9 cellular contexts compared by ENCODE assay signal in genomic region chr5:138033916-138034315, GRCh38. TPM values are rescaled to one million over a fixed set of nuclear protein-coding genes. Genes with fewer than 3 reads are reported as not detected.
DNase-seq lines count a peak whose midpoint lies in the region; ATAC-seq and TF ChIP-seq lines count a peak whose summit lies in the region.
"Had no signal": no experiment of that assay in that cellular context is flagged by ENCODE, and none has a peak within 500 bp of the region (broad histone marks: within the 10 kb centered on the region; RNA-seq: fewer than 3 reads in every experiment).

No MANE protein-coding gene starts in this region.

- TF ChIP-seq CTCF in activated CD8-positive, alpha-beta T cell treated with anti-CD3 and anti-CD28 coated beads for 36 hours (IDR thresholded peaks at IDR 0.05) = no peak
- TF ChIP-seq CTCF in thoracic aorta (IDR thresholded peaks at IDR 0.05) = no peak

- H3K27me3 Mint-ChIP-seq in activated CD4-positive, alpha-beta T cell treated with anti-CD3 and anti-CD28 coated beads, Interleukin-2, amount 10 ng/mL, durations not matched to agents 24 days and 14 days = no peaks in the 10 kb centered on the region
- no peaks in the 10 kb centered on the region for H3K27me3 Mint-ChIP-seq in activated CD8-positive, alpha-beta T cell treated with anti-CD3 and anti-CD28 coated beads for 36 hours
- peaks cover 6 to 20% (median 9%) of the 10 kb centered on the region in 3 donors for H3K27me3 Mint-ChIP-seq in immature natural killer cell (ENCODE audit: low read depth in 3 of 3)

- H3K27ac ChIP-seq in thoracic aorta = peak overlapping the region; percentile 99 to 100

- H3K9me3 Mint-ChIP-seq in activated CD4-positive, alpha-beta T cell treated with anti-CD3 and anti-CD28 coated beads, Interleukin-2, amount 10 ng/mL, durations not matched to agents 24 days and 14 days = no peaks in the 10 kb centered on the region
- no peaks in the 10 kb centered on the region for H3K9me3 Mint-ChIP-seq in activated CD8-positive, alpha-beta T cell treated with anti-CD3 and anti-CD28 coated beads for 36 hours
- no peaks in the 10 kb centered on the region for H3K9me3 Mint-ChIP-seq in immature natural killer cell

- no peak for ATAC-seq in activated CD8-positive, alpha-beta T cell treated with anti-CD3 and anti-CD28 coated beads for 36 hours
- ATAC-seq in thoracic aorta (ENCODE audit: insufficient number of reproducible peaks, low FRiP score, low read depth) (no peak), HG02588 (IDR thresholded peaks at IDR 0.05; ENCODE audit: unreplicated experiment) (no peak)

- no peak for DNase-seq in activated CD4-positive, alpha-beta T cell treated with anti-CD3 and anti-CD28 coated beads, Interleukin-2, amount 10 ng/mL, durations not matched to agents 24 days and 14 days
- DNase-seq in activated CD4-positive, alpha-beta T cell treated with anti-CD3 and anti-CD28 coated beads, Interleukin-2, amount 50 U/mL, for 1 hour = no peak
- no peak for DNase-seq in activated CD8-positive, alpha-beta T cell treated with anti-CD3 and anti-CD28 coated beads for 36 hours
- DNase-seq in immature natural killer cell (no peak), thoracic aorta (ENCODE audit: low spot score) (no peak), DMS79 treated with DMSO at 0.1 percent for 48 hours (lab: John Stamatoyannopoulos, UW) (no peak), mesenteric fat pad (ENCODE audit: low spot score) (no peak)

- H3K4me3 ChIP-seq in thoracic aorta = peak overlapping the region; percentile 100

- no peaks in the 10 kb centered on the region for H3K9me3 ChIP-seq in thoracic aorta

- H3K4me1 ChIP-seq in thoracic aorta (ENCODE audit: control insufficient read depth in 1 of 2, low read depth in 2 of 2) = peaks cover 28 to 64% of the 10 kb centered on the region in 2 donors

- CTCF ChIA-PET in activated CD8-positive, alpha-beta T cell treated with anti-CD3 and anti-CD28 coated beads for 36 hours (lab: Charles Lee) = interaction anchor here (0.6 to 8.5 kb wide), 9 partner anchors 8 to 404 kb away, joined by 3 to 226 read pairs (median 7); no protein-coding TSS in a partner anchor

- POLR2A ChIA-PET in activated CD8-positive, alpha-beta T cell treated with anti-CD3 and anti-CD28 coated beads for 36 hours (lab: Charles Lee) = interaction anchor here (1.0 kb wide), 1 partner anchor 432 kb away, joined by 3 read pairs; the partner anchor contains the start of gene EGR1

- peak overlapping the region; percentile 96 for H3K27ac Mint-ChIP-seq in activated CD4-positive, alpha-beta T cell treated with anti-CD3 and anti-CD28 coated beads, Interleukin-2, amount 10 ng/mL, durations not matched to agents 24 days and 14 days
- H3K27ac Mint-ChIP-seq in activated CD8-positive, alpha-beta T cell treated with anti-CD3 and anti-CD28 coated beads for 36 hours = peak overlapping the region; percentile 96
- H3K27ac Mint-ChIP-seq in immature natural killer cell = peak overlapping the region; percentile 95 to 100 (median 99)

- peak overlapping the region; percentile 90 for H3K4me3 Mint-ChIP-seq in activated CD4-positive, alpha-beta T cell treated with anti-CD3 and anti-CD28 coated beads, Interleukin-2, amount 10 ng/mL, durations not matched to agents 24 days and 14 days
- H3K4me3 Mint-ChIP-seq in activated CD8-positive, alpha-beta T cell treated with anti-CD3 and anti-CD28 coated beads for 36 hours = peak overlapping the region; percentile 93
- H3K4me3 Mint-ChIP-seq in immature natural killer cell = peak overlapping the region; percentile 97 to 100 (median 99)

- intact Hi-C loops in activated CD4-positive, alpha-beta T cell treated with anti-CD3 and anti-CD28 coated beads, Interleukin-2, amount 10 ng/mL, durations not matched to agents 24 days and 14 days (cut with micrococcal nuclease) = loop anchor here (2.0 to 10.0 kb wide), 3 partner anchors 37 to 301 kb away; partner anchors contain the start of genes CDC25C, FAM53C and PKD2L2
- intact Hi-C loops in activated CD8-positive, alpha-beta T cell treated with anti-CD3 and anti-CD28 coated beads for 36 hours (cut with micrococcal nuclease) = no loop called here

- peaks cover 38% of the 10 kb centered on the region for H3K4me1 Mint-ChIP-seq in activated CD4-positive, alpha-beta T cell treated with anti-CD3 and anti-CD28 coated beads, Interleukin-2, amount 10 ng/mL, durations not matched to agents 24 days and 14 days
- peaks cover 45% of the 10 kb centered on the region for H3K4me1 Mint-ChIP-seq in activated CD8-positive, alpha-beta T cell treated with anti-CD3 and anti-CD28 coated beads for 36 hours (ENCODE audit: low read depth)
- peaks cover 48 to 57% of the 10 kb centered on the region in 2 donors for H3K4me1 Mint-ChIP-seq in immature natural killer cell

- no peaks in the 10 kb centered on the region for H3K27me3 ChIP-seq in thoracic aorta (replicated peaks; ENCODE audit: insufficient read depth)

- H3K36me3 Mint-ChIP-seq in activated CD4-positive, alpha-beta T cell treated with anti-CD3 and anti-CD28 coated beads, Interleukin-2, amount 10 ng/mL, durations not matched to agents 24 days and 14 days (ENCODE audit: low read depth) = peaks cover 2% of the 10 kb centered on the region
- H3K36me3 Mint-ChIP-seq in activated CD8-positive, alpha-beta T cell treated with anti-CD3 and anti-CD28 coated beads for 36 hours (ENCODE audit: low read depth) = peaks cover 20% of the 10 kb centered on the region
- H3K36me3 Mint-ChIP-seq in immature natural killer cell = no peaks in the 10 kb centered on the region

- no peaks in the 10 kb centered on the region for H3K36me3 ChIP-seq in thoracic aorta

RNA-seq across cellular contexts. Expression of gene FAM13B, which starts 1.0 kb away (rescaled TPM):
- total RNA-seq in activated CD4-positive, alpha-beta T cell treated with anti-CD3 and anti-CD28 coated beads, Interleukin-2, amount 10 ng/mL, durations not matched to agents 24 days and 14 days = 15.1 and 15.6 TPM in 2 replicates
- total RNA-seq in activated CD8-positive, alpha-beta T cell treated with anti-CD3 and anti-CD28 coated beads for 36 hours = 10 to 100 TPM; 14.8 to 17.5 TPM
- 10 to 100 TPM in 2 of 3 donors, 1 to 10 TPM in 1; 8.8 to 38.1 (median 24.0) TPM for polyA plus RNA-seq in immature natural killer cell
- total RNA-seq in thoracic aorta (100 to 1,000 TPM in 1 of 2 donors, 10 to 100 TPM in 1; 65.1 to 134 TPM), mesenteric fat pad (39.3 TPM)

RNA-seq across cellular contexts. Expression of gene WNT8A, which starts 49.9 kb away (rescaled TPM):
- not detected in 2 replicates for total RNA-seq in activated CD4-positive, alpha-beta T cell treated with anti-CD3 and anti-CD28 coated beads, Interleukin-2, amount 10 ng/mL, durations not matched to agents 24 days and 14 days
- total RNA-seq in activated CD8-positive, alpha-beta T cell treated with anti-CD3 and anti-CD28 coated beads for 36 hours = not detected
- not detected for polyA plus RNA-seq in immature natural killer cell
- total RNA-seq in thoracic aorta (not detected), mesenteric fat pad (not detected)
- total RNA-seq: glomerular endothelial cell had no signal
